In genomic region chr9:126915281-126915816, GRCh38 we compare ENCODE assay signal across 8 cellular contexts. TPM values are rescaled to one million over a fixed set of nuclear protein-coding genes. Genes with fewer than 3 reads are reported as not detected.
A peak's percentile ranks its signal among the peaks of the same experiment; 100 is the strongest.
DNase-seq lines count a peak whose midpoint lies in the region; ATAC-seq and TF ChIP-seq lines count a peak whose summit lies in the region.

No MANE protein-coding gene starts in this region.

- no peak overlapping the region for H3K27ac ChIP-seq in heart right ventricle

- no peaks in the 10 kb centered on the region for H3K36me3 ChIP-seq in heart right ventricle

- peak; percentile 66 to 76 for DNase-seq in NCI-H2081 (lab: John Stamatoyannopoulos, UW)
- no peak for DNase-seq in NCI-H2081 treated with DMSO at 0.1 percent for 48 hours (lab: John Stamatoyannopoulos, UW)
- peak; percentile 70 for DNase-seq in NCI-H2107 (lab: John Stamatoyannopoulos, UW)
- DNase-seq in activated gamma-delta T cell (lab: John Stamatoyannopoulos, UW), result peak; percentile 58
- peak in 1 of 2 donors; percentile 37 for DNase-seq in heart right ventricle
- DNase-seq in sciatic nerve (ENCODE audit: low spot score), result peak; percentile 63
- no peak for DNase-seq in GM13976 (ENCODE audit: low spot score)
- no peak for DNase-seq in cortex of kidney (lab: John Stamatoyannopoulos, UW)

- peaks cover 0 to 13% (median 6%) of the 10 kb centered on the region in 9 donors for H3K4me1 ChIP-seq in heart right ventricle

- no peak for ATAC-seq in heart right ventricle
- ATAC-seq in sciatic nerve, result no peak

- H3K27me3 ChIP-seq in heart right ventricle, result peaks cover 0 to 10% (median 0%) of the 10 kb centered on the region in 7 donors

- 8 to 12% methylated on average over 30 to 42 of the region's 43 CpGs for WGBS in heart right ventricle, 2 donors

- no peaks in the 10 kb centered on the region for H3K9me3 ChIP-seq in heart right ventricle

- peak overlapping the region in 9 of 10 donors; percentile 45 to 83 (median 52) for H3K4me3 ChIP-seq in heart right ventricle

- intact Hi-C loops in heart right ventricle (cut with DNase I), result no loop called here
- intact Hi-C loops in sciatic nerve (cut with DNase I), result no loop called here

- TF ChIP-seq CTCF in heart right ventricle (IDR thresholded peaks at IDR 0.05) (no peak), GM13976 (IDR thresholded peaks at IDR 0.05; ENCODE audit: borderline replicate concordance, control extremely low read depth, extremely low read depth, insufficient read depth, missing control alignments) (no peak)

- in situ Hi-C loops in GM13976 (cut with MboI; ENCODE audit: low sequenced_read_pairs, unreplicated experiment), result no loop called here

RNA-seq across cellular contexts. Expression of gene RALGPS1, which starts 0.8 kb away (rescaled TPM):
- total RNA-seq in heart right ventricle (10 to 100 TPM; 13.5 to 25.0 (median 17.0) TPM), sciatic nerve (15.1 TPM)
- 10 to 100 TPM in 1 of 2 donors, 1 to 10 TPM in 1; 4.2 to 14.4 TPM for polyA plus RNA-seq in heart right ventricle

RNA-seq across cellular contexts. Expression of gene ZBTB34, which starts 54.9 kb away (rescaled TPM):
- 1 to 10 TPM; 4.2 to 6.5 (median 5.3) TPM for total RNA-seq in heart right ventricle
- 1 to 10 TPM; 1.6 to 2.8 TPM for polyA plus RNA-seq in heart right ventricle
- 12.3 TPM for total RNA-seq in sciatic nerve

Comparison
In these comparisons a context has a peak if more than half of its experiments do, and no peak if none do; other contexts are left out.
1. DNase-seq: peak in NCI-H2081 (2 of 2), NCI-H2107 (single experiment), activated gamma-delta T cell (single experiment) and sciatic nerve (single experiment); none in NCI-H2081 treated with DMSO at 0.1 percent for 48 hours (single experiment), GM13976 (single experiment) and cortex of kidney (single experiment).